Comparison of ENCODE assay signal across 20 cellular contexts in genomic region chr5:98722188-98722587, GRCh38.
"Had no signal": no experiment of that assay in that cellular context is flagged by ENCODE, and none has a peak within 500 bp of the region (broad histone marks: within the 10 kb centered on the region; RNA-seq: fewer than 3 reads in every experiment).

No MANE protein-coding gene starts in this region.

- H3K4me1 ChIP-seq: tibial nerve had no signal

- H3K27me3 Mint-ChIP-seq: activated naive CD4-positive, alpha-beta T cell treated with anti-CD3 and anti-CD28 coated beads, Interleukin-2, amount 10 ng/mL, durations not matched to agents 7 days and 5 days; progenitor cell of endocrine pancreas had no signal

- DNase-seq: activated CD4-positive, alpha-beta T cell treated with anti-CD3 and anti-CD28 coated beads, Interleukin-2, amount 50 U/mL, for 1 hour; activated CD4-positive, CD25-positive, alpha-beta regulatory T cell treated with anti-CD3 and anti-CD28 coated beads, Interleukin-2, amount 50 U/mL, for 72 hours; activated CD8-positive, alpha-beta memory T cell treated with anti-CD3 and anti-CD28 coated beads, Interleukin-2, amount 50 U/mL, for 4 hours; activated naive CD4-positive, alpha-beta T cell treated with anti-CD3 and anti-CD28 coated beads, Interleukin-2, amount 10 ng/mL, durations not matched to agents 7 days and 5 days; activated naive CD8-positive, alpha-beta T cell treated with anti-CD3 and anti-CD28 coated beads, Interleukin-2, amount 50 U/mL, for 24 hours; activated T-cell treated with anti-CD3 and anti-CD28 coated beads, Interleukin-2, amount 50 U/mL, for 4 hours; anterior cingulate cortex; foreskin melanocyte; glutamatergic neuron; hippocampal formation; T1000 had no signal

- H3K36me3 ChIP-seq: tibial nerve had no signal

- H3K27ac ChIP-seq: epithelial cell of prostate, tibial nerve had no signal

- FAIRE-seq: bronchial epithelial cell, keratinocyte, urothelium cell line had no signal

- H3K4me1 Mint-ChIP-seq: activated naive CD4-positive, alpha-beta T cell treated with anti-CD3 and anti-CD28 coated beads, Interleukin-2, amount 10 ng/mL, durations not matched to agents 7 days and 5 days; activated naive CD8-positive, alpha-beta T cell treated with anti-CD3 and anti-CD28 coated beads, Interleukin-2, amount 50 U/mL, for 24 hours had no signal

- H3K27ac Mint-ChIP-seq: activated naive CD4-positive, alpha-beta T cell treated with anti-CD3 and anti-CD28 coated beads, Interleukin-2, amount 10 ng/mL, durations not matched to agents 7 days and 5 days; activated naive CD8-positive, alpha-beta T cell treated with anti-CD3 and anti-CD28 coated beads, Interleukin-2, amount 50 U/mL, for 24 hours; mesothelial cell of epicardium; progenitor cell of endocrine pancreas; stimulated activated naive CD8-positive, alpha-beta T cell treated with anti-CD3 and anti-CD28 coated beads, Interleukin-15, Interleukin-2, amounts not matched to agents 100 ng/mL and 50 ng/mL, for 24 hours had no signal

- H3K4me3 ChIP-seq: lung, tibial nerve had no signal

- H3K36me3 Mint-ChIP-seq: activated naive CD4-positive, alpha-beta T cell treated with anti-CD3 and anti-CD28 coated beads, Interleukin-2, amount 10 ng/mL, durations not matched to agents 7 days and 5 days; mesothelial cell of epicardium had no signal

- H3K4me3 Mint-ChIP-seq: activated naive CD4-positive, alpha-beta T cell treated with anti-CD3 and anti-CD28 coated beads, Interleukin-2, amount 10 ng/mL, durations not matched to agents 7 days and 5 days; activated naive CD8-positive, alpha-beta T cell treated with anti-CD3 and anti-CD28 coated beads, Interleukin-2, amount 50 U/mL, for 24 hours; activated T-cell treated with anti-CD3 and anti-CD28 coated beads, Interleukin-2, amount 50 U/mL, for 4 hours; mesothelial cell of epicardium; stimulated activated naive CD8-positive, alpha-beta T cell treated with anti-CD3 and anti-CD28 coated beads, Interleukin-15, Interleukin-2, amounts not matched to agents 100 ng/mL and 50 ng/mL, for 24 hours had no signal

- H3K27me3 ChIP-seq: tibial nerve had no signal

- ATAC-seq: activated naive CD8-positive, alpha-beta T cell treated with anti-CD3 and anti-CD28 coated beads, Interleukin-2, amount 50 U/mL, for 24 hours; activated T-cell treated with anti-CD3 and anti-CD28 coated beads, Interleukin-2, amount 50 U/mL, for 4 hours had no signal

- H3K9me3 Mint-ChIP-seq: activated naive CD4-positive, alpha-beta T cell treated with anti-CD3 and anti-CD28 coated beads, Interleukin-2, amount 10 ng/mL, durations not matched to agents 7 days and 5 days; stimulated activated naive CD8-positive, alpha-beta T cell treated with anti-CD3 and anti-CD28 coated beads, Interleukin-15, Interleukin-2, amounts not matched to agents 100 ng/mL and 50 ng/mL, for 24 hours had no signal
